In the genomic region with DNA sequence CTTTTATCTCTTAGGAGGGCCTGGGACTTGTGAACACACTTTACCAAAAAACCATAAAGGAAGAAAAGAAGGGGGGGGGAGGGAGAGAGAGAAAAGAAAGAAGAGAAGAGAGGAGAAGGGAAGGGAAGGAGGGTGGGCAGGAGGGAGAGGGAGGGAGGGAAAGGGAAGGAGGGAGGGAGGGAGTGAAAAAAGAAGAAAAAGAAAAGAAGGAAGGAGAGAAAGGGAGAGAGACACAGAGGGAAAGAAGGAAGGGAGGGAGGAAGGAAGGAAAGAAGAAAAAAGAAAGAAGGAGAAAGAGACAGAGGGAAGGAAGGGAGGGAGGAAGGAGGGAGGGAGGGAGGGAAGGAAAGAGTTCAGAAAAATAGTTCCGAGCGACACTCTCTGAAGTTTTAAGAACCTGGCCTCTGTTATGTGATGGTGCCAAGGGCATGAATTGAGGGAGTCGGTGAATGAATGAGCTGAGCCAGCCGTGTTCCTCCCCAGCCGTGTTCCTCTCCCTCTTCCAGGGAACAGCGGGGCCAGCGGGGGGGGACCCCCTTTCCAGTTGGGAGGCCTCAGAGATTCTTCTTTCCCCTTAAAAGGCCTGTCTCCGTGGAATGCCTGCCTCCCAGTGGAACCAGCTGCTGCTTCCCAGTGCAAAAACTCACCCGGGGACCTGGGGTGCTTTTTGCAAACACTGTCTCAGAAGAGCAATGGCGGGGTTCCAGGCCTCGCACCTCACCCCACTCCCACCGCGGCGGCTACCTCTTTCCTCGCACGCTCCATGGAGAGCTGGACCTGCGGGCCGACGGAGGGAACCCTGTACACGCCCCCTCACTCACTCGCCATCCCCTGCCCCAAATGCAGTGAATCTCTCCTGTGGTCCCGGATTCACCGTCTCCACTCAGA, we compare ENCODE assay signal across 20 cellular contexts.
DNase-seq lines count a peak whose midpoint lies in the region; ATAC-seq, FAIRE-seq and TF ChIP-seq lines count a peak whose summit lies in the region.
"Had no signal": no experiment of that assay in that cellular context is flagged by ENCODE, and none has a peak within 500 bp of the region (broad histone marks: within the 10 kb centered on the region; RNA-seq: fewer than 3 reads in every experiment).

No MANE protein-coding gene starts in this region.

- no peak overlapping the region for H2AK5ac ChIP-seq in H1 (ENCODE audit: low read depth, low read length)
- no peak overlapping the region for H2AK5ac ChIP-seq in trophoblast cell (ENCODE audit: low read length)

- no peak overlapping the region for H3K56ac ChIP-seq in H1 (replicated peaks; ENCODE audit: insufficient read length, low read depth, low read length)

- H3K27me3 ChIP-seq in SK-N-SH (ENCODE audit: insufficient read depth) (no peaks in the 10 kb centered on the region), BLaER1 (peaks cover 7% of the 10 kb centered on the region), H1 (replicated peaks in 1 of 4; ENCODE audit: control insufficient read depth in 3 of 4, extremely low read depth in 1 of 4, insufficient read depth in 3 of 4, low read length in 3 of 4) (peaks cover 0 to 5% (median 0%) of the 10 kb centered on the region in 4 experiments; a peak in 4 of 7 replicates), trophoblast cell (ENCODE audit: insufficient read depth, low read length) (no peaks in the 10 kb centered on the region), GM23248 (replicated peaks; ENCODE audit: insufficient read depth) (peaks cover 22% of the 10 kb centered on the region)
- H3K27me3 ChIP-seq: testis had no signal

- peak overlapping the region; percentile 25 for H4K91ac ChIP-seq in H1 (replicated peaks; ENCODE audit: insufficient read length, low read length)
- H4K91ac ChIP-seq in trophoblast cell (ENCODE audit: low read depth, low read length) = peak overlapping the region; percentile 10

- no peak for FAIRE-seq in H1 (lab: Jason Lieb, UNC)
- FAIRE-seq: keratinocyte had no signal

- H4K8ac ChIP-seq in H1 (ENCODE audit: extremely low read depth, insufficient read depth, low read length) (no peak overlapping the region; the same call in 1 of the 2 replicates), trophoblast cell (ENCODE audit: low read depth, low read length) (no peak overlapping the region)

- H3K23ac ChIP-seq in H1 (ENCODE audit: insufficient read length) = no peak overlapping the region
- H3K23ac ChIP-seq in trophoblast cell (ENCODE audit: low read length) = no peak overlapping the region

- ATAC-seq in SK-N-SH treated with all-trans-retinoic acid at 6 μM for 48 hours = no peak

- H3K9me2 ChIP-seq in SK-N-SH (no peaks in the 10 kb centered on the region), GM23248 (ENCODE audit: insufficient read depth) (no peaks in the 10 kb centered on the region)

- H3K4ac ChIP-seq in H1 (replicated peaks; ENCODE audit: insufficient read length, low read depth, low read length) (no peak overlapping the region), trophoblast cell (ENCODE audit: low read depth, low read length) (no peak overlapping the region)

- H2AFZ ChIP-seq in SK-N-SH (ENCODE audit: low read depth) (no peak overlapping the region), H1 (ENCODE audit: low read length) (no peak overlapping the region), trophoblast cell (ENCODE audit: insufficient read depth, low read length, poor library complexity) (no peak overlapping the region), GM23248 (no peak overlapping the region)

- H2BK12ac ChIP-seq in H1 (ENCODE audit: low read depth, low read length) (peak overlapping the region; percentile 53; the same call in 1 of the 2 replicates), trophoblast cell (ENCODE audit: low read length) (no peak overlapping the region)

- H3K4me1 ChIP-seq in SK-N-SH (ENCODE audit: control insufficient read depth in 1 of 2, insufficient read depth in 2 of 2, low read depth in 1 of 2, low read length in 1 of 2) = no peaks in the 10 kb centered on the region
- H3K4me1 ChIP-seq in BLaER1 = peaks cover 96% of the 10 kb centered on the region
- H3K4me1 ChIP-seq in H1 (replicated peaks in 1 of 4; ENCODE audit: control insufficient read depth in 3 of 4, insufficient read depth in 4 of 4, low read length in 3 of 4) = peaks cover 0 to 19% (median 5%) of the 10 kb centered on the region in 4 experiments; a peak in 4 of 7 replicates
- H3K4me1 ChIP-seq in trophoblast cell (ENCODE audit: control insufficient read depth in 1 of 2, insufficient read depth in 2 of 2, low read length in 2 of 2) = peaks cover 7 to 8% of the 10 kb centered on the region in 2 experiments
- H3K4me1 ChIP-seq in GM23248 (ENCODE audit: insufficient read depth) = no peaks in the 10 kb centered on the region

- H3K27ac ChIP-seq in SK-N-SH (ENCODE audit: low read depth in 2 of 2, low read length in 1 of 2) = no peak overlapping the region
- peak overlapping the region; percentile 76 for H3K27ac ChIP-seq in BLaER1
- no peak overlapping the region for H3K27ac ChIP-seq in H1 (ENCODE audit: low read depth, low read length)
- H3K27ac ChIP-seq in trophoblast cell (ENCODE audit: low read depth, low read length) = no peak overlapping the region
- no peak overlapping the region for H3K27ac ChIP-seq in GM23248
- H3K27ac ChIP-seq: 22Rv1, SK-N-MC, testis had no signal

- no peak overlapping the region for H4K5ac ChIP-seq in H1 (ENCODE audit: insufficient read length, low read depth, low read length)

- no peak overlapping the region for H2BK15ac ChIP-seq in H1 (ENCODE audit: low read length)

- H3K79me2 ChIP-seq in SK-N-SH (ENCODE audit: insufficient read depth) (no peaks in the 10 kb centered on the region), H1 (ENCODE audit: control insufficient read depth in 1 of 2, insufficient read depth in 2 of 2, low read length in 2 of 2) (no peaks in the 10 kb centered on the region), trophoblast cell (ENCODE audit: control insufficient read depth, insufficient read depth, low read length, poor library complexity) (no peaks in the 10 kb centered on the region), GM23248 (ENCODE audit: insufficient read depth) (no peaks in the 10 kb centered on the region)

- TF ChIP-seq EP300 in SK-N-SH (IDR thresholded peaks at IDR 0.05; ENCODE audit: borderline replicate concordance in 1 of 2, low read depth in 1 of 2, low read length in 1 of 2) (no peak), H1 (IDR thresholded peaks at IDR 0.05; ENCODE audit: borderline replicate concordance in 1 of 2, low read depth in 2 of 2, low read length in 2 of 2) (no peak)

- H3K36me3 ChIP-seq in SK-N-SH (replicated peaks in 1 of 2; ENCODE audit: control insufficient read depth in 1 of 2, insufficient read depth in 2 of 2, low read length in 1 of 2) (no peaks in the 10 kb centered on the region), BLaER1 (no peaks in the 10 kb centered on the region), H1 (ENCODE audit: control insufficient read depth in 2 of 4, insufficient read depth in 4 of 4, low read length in 3 of 4) (no peaks in the 10 kb centered on the region), trophoblast cell (ENCODE audit: control insufficient read depth in 1 of 2, insufficient read depth in 2 of 2, low read length in 2 of 2) (no peaks in the 10 kb centered on the region), GM23248 (ENCODE audit: low read depth) (no peaks in the 10 kb centered on the region)

- H2BK120ac ChIP-seq in H1 (replicated peaks; ENCODE audit: low read depth, low read length) = no peak overlapping the region
- H2BK120ac ChIP-seq in trophoblast cell (ENCODE audit: insufficient read depth, low read length, poor library complexity) = no peak overlapping the region

- H3K4me3 ChIP-seq in SK-N-SH (ENCODE audit: low read depth in 2 of 2, low read length in 1 of 2) (no peak overlapping the region), BLaER1 (no peak overlapping the region), H1 (ENCODE audit: extremely low read depth in 1 of 4, insufficient read depth in 2 of 4, low read depth in 3 of 4, low read length in 4 of 4) (no peak overlapping the region), trophoblast cell (ENCODE audit: low read depth, low read length) (no peak overlapping the region), GM23248 (no peak overlapping the region)
- H3K4me3 ChIP-seq: SK-N-MC, testis had no signal

- no peak overlapping the region for H3K9ac ChIP-seq in SK-N-SH
- H3K9ac ChIP-seq in BLaER1 = peak overlapping the region; percentile 19; the same call in 1 of the 2 replicates
- no peak overlapping the region for H3K9ac ChIP-seq in H1 (replicated peaks in 1 of 4; ENCODE audit: extremely low read depth in 1 of 4, low read depth in 3 of 4, low read length in 3 of 4)
- H3K9ac ChIP-seq in trophoblast cell (ENCODE audit: low read length) = no peak overlapping the region
- H3K9ac ChIP-seq in GM23248 = no peak overlapping the region

- H3F3A ChIP-seq in SK-N-SH (replicated peaks; ENCODE audit: insufficient read depth) (no peaks in the 10 kb centered on the region), GM23248 (ENCODE audit: insufficient read depth) (no peaks in the 10 kb centered on the region)

- CTCF ChIA-PET in SK-N-SH (lab: Yijun Ruan, JAX) (interaction anchor here (1.4 kb wide), 1 partner anchor 52 kb away, joined by 5 read pairs; no protein-coding TSS in a partner anchor), H1 (lab: Charles Lee; ENCODE audit: partially characterized antibody) (interaction anchor here (0.7 kb wide), 1 partner anchor 48 kb away, joined by 3 read pairs; no protein-coding TSS in a partner anchor)

- no peak overlapping the region for H4K12ac ChIP-seq in trophoblast cell (ENCODE audit: low read depth, low read length)

- H3K18ac ChIP-seq in H1 (ENCODE audit: extremely low read depth, low read length) (no peak overlapping the region), trophoblast cell (ENCODE audit: low read length) (no peak overlapping the region)

- H3K4me2 ChIP-seq in SK-N-SH (no peak overlapping the region), BLaER1 (peak overlapping the region; percentile 97), H1 (ENCODE audit: insufficient read depth in 1 of 2, low read depth in 2 of 2, low read length in 2 of 2) (no peak overlapping the region), trophoblast cell (ENCODE audit: low read length) (no peak overlapping the region), GM23248 (ENCODE audit: unreplicated experiment) (no peak overlapping the region)

- H2BK20ac ChIP-seq in H1 (ENCODE audit: low read length) = no peak overlapping the region

- TF ChIP-seq RAD21 in SK-N-SH (IDR thresholded peaks at IDR 0.05; ENCODE audit: low read length) (no peak), H1 (IDR thresholded peaks at IDR 0.05 in 1 of 2, conservative IDR thresholded peaks at IDR 0.05 in 1 of 2; ENCODE audit: low read depth in 2 of 2, low read length in 2 of 2) (no peak)

- DNase-seq in SK-N-SH (peak; percentile 42), H1 (ENCODE audit: low read depth in 1 of 2, low spot score in 2 of 2) (peak in 1 of 2 experiments; percentile 47), trophoblast cell (no peak), DMS 273 (lab: John Stamatoyannopoulos, UW; ENCODE audit: unreplicated experiment) (no peak), NCI-H2081 treated with DMSO at 0.1 percent for 48 hours (lab: John Stamatoyannopoulos, UW) (no peak), GM23248 (no peak)
- DNase-seq: activated CD4-positive, alpha-beta T cell treated with anti-CD3 and anti-CD28 coated beads, Interleukin-2, amount 50 U/mL, for 4 hours; amniotic stem cell; DMS 273 treated with DMSO at 0.1 percent for 48 hours; KBM-7; midbrain; NCI-H526 treated with DMSO at 0.1 percent for 48 hours; OCI-M1; stimulated activated CD8-positive, alpha-beta memory T cell treated with anti-CD3 and anti-CD28 coated beads, Interleukin-4, amount 100 ng/mL, for 48 hours; testis had no signal

- H3K14ac ChIP-seq in H1 (ENCODE audit: insufficient read length) (no peak overlapping the region), trophoblast cell (ENCODE audit: low read length) (no peak overlapping the region)

- 67% methylated on average over 23 of the region's 23 CpGs for WGBS in SK-N-SH (ENCODE audit: low lambda C conversion rate)
- WGBS in H1 (ENCODE audit: extremely low coverage in 1 of 2, insufficient coverage in 1 of 2, insufficient read length in 1 of 2, insufficient replicate concordance in 2 of 2, low coverage in 1 of 2, low lambda C conversion rate in 2 of 2, missing lambda C conversion rate in 1 of 2), 2 experiments = 88% methylated on average over 21 of the region's 23 CpGs; no CpG with 5 or more reads in 1 of the 2 experiments
- WGBS in trophoblast cell (ENCODE audit: extremely low coverage, insufficient coverage, insufficient read length) = no CpG with 5 or more reads among the region's 23 CpGs
- 47 to 53% methylated on average over 22 to 23 of the region's 23 CpGs for WGBS in GM23248 (ENCODE audit: low coverage in 1 of 2, low lambda C conversion rate in 2 of 2, missing lambda C conversion rate in 2 of 2), 2 experiments

- H2BK5ac ChIP-seq in H1 (ENCODE audit: low read depth, low read length) (no peak overlapping the region), trophoblast cell (ENCODE audit: low read depth, low read length, poor library complexity) (no peak overlapping the region)

- no peaks in the 10 kb centered on the region for H3K79me1 ChIP-seq in H1 (ENCODE audit: low read depth, low read length)
- no peaks in the 10 kb centered on the region for H3K79me1 ChIP-seq in trophoblast cell (ENCODE audit: low read length)

- H4K20me1 ChIP-seq in SK-N-SH (ENCODE audit: insufficient read depth) = no peaks in the 10 kb centered on the region
- no peaks in the 10 kb centered on the region for H4K20me1 ChIP-seq in BLaER1
- H4K20me1 ChIP-seq in H1 (replicated peaks in 1 of 2; ENCODE audit: control insufficient read depth in 1 of 2, insufficient read depth in 2 of 2, low read length in 2 of 2) = no peaks in the 10 kb centered on the region
- H4K20me1 ChIP-seq in GM23248 (ENCODE audit: insufficient read depth) = no peaks in the 10 kb centered on the region

- TF ChIP-seq POLR2A in H1 (IDR thresholded peaks at IDR 0.05; ENCODE audit: control extremely low read depth in 1 of 2, low read depth in 2 of 2, low read length in 2 of 2) = no peak

- H3K9me3 ChIP-seq in SK-N-SH (no peaks in the 10 kb centered on the region), BLaER1 (no peaks in the 10 kb centered on the region), H1 (ENCODE audit: insufficient read depth in 2 of 2, low read depth in 1 of 2, low read length in 1 of 2) (no peaks in the 10 kb centered on the region), trophoblast cell (ENCODE audit: insufficient read depth, low read depth, low read length) (no peaks in the 10 kb centered on the region), GM23248 (ENCODE audit: low read depth) (no peaks in the 10 kb centered on the region)
- H3K9me3 ChIP-seq: testis had no signal

- in situ Hi-C loops in GM23248 (cut with MboI) = no loop called here

- no peaks in the 10 kb centered on the region for H3K23me2 ChIP-seq in H1 (ENCODE audit: low read depth, low read length)

- TF ChIP-seq CTCF in SK-N-SH (IDR thresholded peaks at IDR 0.05) (no peak), H1 (IDR thresholded peaks at IDR 0.05; ENCODE audit: control extremely low read depth in 1 of 3, insufficient read depth in 1 of 3, low read depth in 1 of 3, low read length in 3 of 3) (no peak)

- POLR2A ChIA-PET in SK-N-SH (lab: Yijun Ruan, JAX) = no interaction called here
- POLR2A ChIA-PET in H1 (lab: Charles Lee; ENCODE audit: partially characterized antibody) = interaction anchor here (0.8 to 1.2 kb wide), 4 partner anchors 11 to 84 kb away, joined by 3 to 5 read pairs (median 3); a partner anchor contains a TSS
